16 cellular contexts compared by ENCODE assay signal in genomic region chr9:3912260-3912659, GRCh38.
"Had no signal": no experiment of that assay in that cellular context is flagged by ENCODE, and none has a peak within 500 bp of the region (broad histone marks: within the 10 kb centered on the region; RNA-seq: fewer than 3 reads in every experiment).

No MANE protein-coding gene starts in this region.

- H3K4me3 ChIP-seq: colonic mucosa, esophagus muscularis mucosa, hepatocyte, left lung, mucosa of descending colon, upper lobe of right lung had no signal

- H3K9me3 ChIP-seq: colonic mucosa, esophagus muscularis mucosa, left lung, mucosa of descending colon, neutrophil, upper lobe of right lung had no signal

- H3K4me1 ChIP-seq: colonic mucosa, esophagus muscularis mucosa had no signal

- H3K27me3 ChIP-seq: colonic mucosa, esophagus muscularis mucosa, hepatocyte, left lung, neutrophil, upper lobe of right lung had no signal

- H3K27ac ChIP-seq: colonic mucosa, esophagus muscularis mucosa, hepatocyte, left lung, neutrophil, upper lobe of right lung, WERI-Rb-1 had no signal

- H3K36me3 ChIP-seq: colonic mucosa, esophagus muscularis mucosa, left lung, neutrophil, upper lobe of right lung, WERI-Rb-1 had no signal

- ATAC-seq: activated CD4-positive, alpha-beta T cell treated with anti-CD3 and anti-CD28 coated beads for 36 hours; activated T-cell treated with anti-CD3 and anti-CD28 coated beads, Interleukin-2, amount 50 U/mL, for 4 hours; left lung; mucosa of descending colon; naive thymus-derived CD4-positive, alpha-beta T cell; T-helper 17 cell; upper lobe of right lung had no signal

- H3K4me2 ChIP-seq: hepatocyte had no signal

- H2AFZ ChIP-seq: hepatocyte had no signal

- DNase-seq: activated CD4-positive, alpha-beta memory T cell treated with anti-CD3 and anti-CD28 coated beads, Interleukin-2, amount 10 ng/mL, durations not matched to agents 7 days and 5 days; activated CD4-positive, alpha-beta T cell treated with anti-CD3 and anti-CD28 coated beads for 36 hours; activated effector memory CD4-positive, alpha-beta T cell treated with Interleukin-2 at 50 U/mL for 16 hours; activated naive CD4-positive, alpha-beta T cell treated with anti-CD3 and anti-CD28 coated beads, Interleukin-2, amount 50 U/mL, for 16 hours; activated T-cell treated with anti-CD3 and anti-CD28 coated beads, Interleukin-2, amount 50 U/mL, for 4 hours; amniotic stem cell; colonic mucosa; left lung; mucosa of descending colon; naive thymus-derived CD4-positive, alpha-beta T cell; T-helper 17 cell; upper lobe of right lung; WERI-Rb-1 had no signal
